In genomic region chr1:225143001-225143400, GRCh38 we compare ENCODE assay signal across 7 cellular contexts.
"Had no signal": no experiment of that assay in that cellular context is flagged by ENCODE, and none has a peak within 500 bp of the region (broad histone marks: within the 10 kb centered on the region; RNA-seq: fewer than 3 reads in every experiment).

No MANE protein-coding gene starts in this region.

- H3K4me3 ChIP-seq: GM12878 had no signal

- FAIRE-seq: GM12878, GM12891, GM12892, GM18507, GM19239 had no signal

- ATAC-seq: GM12878 had no signal

- DNase-seq: GDM1, GF-D8 had no signal
